9 cellular contexts compared by ENCODE assay signal in genomic region chr11:2420502-2421225, GRCh38. TPM values are rescaled to one million over a fixed set of nuclear protein-coding genes. Genes with fewer than 3 reads are reported as not detected.
DNase-seq lines count a peak whose midpoint lies in the region; ATAC-seq and TF ChIP-seq lines count a peak whose summit lies in the region.
"Had no signal": no experiment of that assay in that cellular context is flagged by ENCODE, and none has a peak within 500 bp of the region (broad histone marks: within the 10 kb centered on the region; RNA-seq: fewer than 3 reads in every experiment).

No MANE protein-coding gene starts in this region.

- H3K4me3 ChIP-seq in MM.1S (ENCODE audit: low read length) (no peak overlapping the region), SJSA1 (no peak overlapping the region), trophoblast cell (ENCODE audit: low read depth, low read length) (no peak overlapping the region), tibial nerve (no peak overlapping the region)
- H3K4me3 ChIP-seq: skin epidermis had no signal

- H4K8ac ChIP-seq in trophoblast cell (ENCODE audit: low read depth, low read length): no peak overlapping the region

- no peak overlapping the region for H4K91ac ChIP-seq in trophoblast cell (ENCODE audit: low read depth, low read length)

- H3K4me1 ChIP-seq in MM.1S (ENCODE audit: low read length) (no peaks in the 10 kb centered on the region), SJSA1 (replicated peaks) (0 out of 2 replicates have a peak, but pooled peaks cover 4% of the 10 kb centered on the region), trophoblast cell (ENCODE audit: control insufficient read depth in 1 of 2, insufficient read depth in 2 of 2, low read length in 2 of 2) (no peaks in the 10 kb centered on the region), tibial nerve (peaks cover 0 to 15% (median 4%) of the 10 kb centered on the region in 4 donors)

- TF ChIP-seq EP300 in tibial nerve (IDR thresholded peaks at IDR 0.05): no peak

- H3K4ac ChIP-seq in trophoblast cell (ENCODE audit: low read depth, low read length): no peak overlapping the region

- H3K27ac ChIP-seq in MM.1S (ENCODE audit: low read length) (no peak overlapping the region), SJSA1 (no peak overlapping the region), trophoblast cell (ENCODE audit: low read depth, low read length) (no peak overlapping the region), tibial nerve (peak overlapping the region in 1 of 4 donors; percentile 35)

- DNase-seq in A172 (ENCODE audit: low spot score) (peak; percentile 77), MM.1S (peak; percentile 67), SJSA1 (ENCODE audit: low read depth in 1 of 2, low spot score in 2 of 2) (peak; percentile 76), glomerular visceral epithelial cell (ENCODE audit: extremely low spot score) (peak; percentile 62), trophoblast cell (peak; percentile 56 to 78), tibial nerve (ENCODE audit: low spot score in 2 of 2) (peak; percentile 42 to 59)
- DNase-seq in activated naive CD4-positive, alpha-beta T cell (lab: John Stamatoyannopoulos, UW): peak; percentile 32 to 73 (median 50)

- H3K23ac ChIP-seq in trophoblast cell (ENCODE audit: low read length): no peak overlapping the region

- no peak overlapping the region for H3K9ac ChIP-seq in MM.1S (ENCODE audit: low read length)
- no peak overlapping the region for H3K9ac ChIP-seq in trophoblast cell (ENCODE audit: low read length)

- WGBS in trophoblast cell (ENCODE audit: extremely low coverage, insufficient coverage, insufficient read length): no CpG with 5 or more reads among the region's 44 CpGs
- WGBS in tibial nerve, 2 donors: 19 to 37% methylated on average over 19 to 37 of the region's 44 CpGs

- H3K79me1 ChIP-seq in trophoblast cell (ENCODE audit: low read length): no peaks in the 10 kb centered on the region

- H2BK120ac ChIP-seq in trophoblast cell (ENCODE audit: insufficient read depth, low read length, poor library complexity): no peak overlapping the region

- no peak overlapping the region for H2AK5ac ChIP-seq in trophoblast cell (ENCODE audit: low read length)

- H4K20me1 ChIP-seq in MM.1S (ENCODE audit: insufficient read depth, low read length): no peaks in the 10 kb centered on the region

- H3K4me2 ChIP-seq in MM.1S (ENCODE audit: low read depth, low read length): peak overlapping the region; percentile 30; the same call in 1 of the 2 replicates
- no peak overlapping the region for H3K4me2 ChIP-seq in trophoblast cell (ENCODE audit: low read length)

- TF ChIP-seq CTCF in MM.1S (IDR thresholded peaks at IDR 0.05; ENCODE audit: low read length) (peak; percentile 88), tibial nerve (IDR thresholded peaks at IDR 0.05) (peak; percentile 91 to 98 (median 94))

- no peaks in the 10 kb centered on the region for H3K9me2 ChIP-seq in MM.1S (replicated peaks; ENCODE audit: insufficient read depth, low read length)

- no peaks in the 10 kb centered on the region for H3K79me2 ChIP-seq in MM.1S (ENCODE audit: low read length)
- no peaks in the 10 kb centered on the region for H3K79me2 ChIP-seq in trophoblast cell (ENCODE audit: control insufficient read depth, insufficient read depth, low read length, poor library complexity)

- no peaks in the 10 kb centered on the region for H3F3A ChIP-seq in MM.1S (ENCODE audit: insufficient read depth, low read length)

- H3K9me3 ChIP-seq in MM.1S (replicated peaks; ENCODE audit: insufficient read depth, low read length) (no peaks in the 10 kb centered on the region), SJSA1 (replicated peaks) (no peaks in the 10 kb centered on the region; the same call in 1 of the 2 replicates), trophoblast cell (ENCODE audit: insufficient read depth, low read depth, low read length) (no peaks in the 10 kb centered on the region), tibial nerve (no peaks in the 10 kb centered on the region)

- H3K36me3 ChIP-seq in MM.1S (replicated peaks; ENCODE audit: insufficient read depth, low read length): no peaks in the 10 kb centered on the region
- H3K36me3 ChIP-seq in SJSA1: no peaks in the 10 kb centered on the region
- no peaks in the 10 kb centered on the region for H3K36me3 ChIP-seq in trophoblast cell (ENCODE audit: control insufficient read depth in 1 of 2, insufficient read depth in 2 of 2, low read length in 2 of 2)
- no peaks in the 10 kb centered on the region for H3K36me3 ChIP-seq in tibial nerve

- H2BK12ac ChIP-seq in trophoblast cell (ENCODE audit: low read length): no peak overlapping the region

- peak overlapping the region; percentile 26; the same call in 1 of the 2 replicates for H2AFZ ChIP-seq in MM.1S (ENCODE audit: low read length)
- H2AFZ ChIP-seq in trophoblast cell (ENCODE audit: insufficient read depth, low read length, poor library complexity): no peak overlapping the region

- no peak for TF ChIP-seq POLR2A in tibial nerve (IDR thresholded peaks at IDR 0.05)

- peak; percentile 77 for ATAC-seq in GM18907 (IDR thresholded peaks at IDR 0.05; ENCODE audit: unreplicated experiment)

- H3K18ac ChIP-seq in trophoblast cell (ENCODE audit: low read length): no peak overlapping the region

- H3K14ac ChIP-seq in trophoblast cell (ENCODE audit: low read length): no peak overlapping the region

- H3K27me3 ChIP-seq in MM.1S (replicated peaks; ENCODE audit: insufficient read depth, low read length) (peaks cover 85% of the 10 kb centered on the region), SJSA1 (replicated peaks) (peaks cover 60% of the 10 kb centered on the region), trophoblast cell (ENCODE audit: insufficient read depth, low read length) (no peaks in the 10 kb centered on the region), tibial nerve (peaks cover 0 to 4% of the 10 kb centered on the region in 2 donors)

- H4K12ac ChIP-seq in trophoblast cell (ENCODE audit: low read depth, low read length): no peak overlapping the region

- no peak overlapping the region for H2BK5ac ChIP-seq in trophoblast cell (ENCODE audit: low read depth, low read length, poor library complexity)

RNA-seq across cellular contexts. Expression of gene TSSC4, which starts 20.1 kb away (rescaled TPM):
- total RNA-seq in A172 (2014; rRNA removed; shearing (Covaris generic)): 69.7 and 99.8 TPM in 2 replicates
- 120 and 128 TPM in 2 replicates for total RNA-seq in SJSA1 (2014; rRNA removed; shearing (Covaris generic))
- 87.7 and 88.6 TPM in 2 replicates for polyA plus RNA-seq in trophoblast cell (2013)
- 10 to 100 TPM; 44.8 to 54.3 (median 49.1) TPM for total RNA-seq in tibial nerve

RNA-seq across cellular contexts. Expression of gene TRPM5, which starts 23.6 kb away (rescaled TPM):
- not detected in 2 replicates for total RNA-seq in A172 (2014; rRNA removed; shearing (Covaris generic))
- total RNA-seq in SJSA1 (2014; rRNA removed; shearing (Covaris generic)): not detected in 2 replicates
- polyA plus RNA-seq in trophoblast cell (2013): 0.03 and 0.04 TPM in 2 replicates
- total RNA-seq in tibial nerve: not detected

RNA-seq across cellular contexts. Expression of gene KCNQ1, which starts 24.1 kb away (rescaled TPM):
- total RNA-seq in A172 (2014; rRNA removed; shearing (Covaris generic)): 1.9 and 3.5 TPM in 2 replicates
- total RNA-seq in SJSA1 (2014; rRNA removed; shearing (Covaris generic)): not detected in 2 replicates
- 0.53 and 0.64 TPM in 2 replicates for polyA plus RNA-seq in trophoblast cell (2013)
- total RNA-seq in tibial nerve: 10 to 100 TPM in 1 of 4 donors, 1 to 10 TPM in 3; 3.5 to 11.4 (median 7.5) TPM

RNA-seq across cellular contexts. Expression of gene CD81, which starts 43.6 kb away (rescaled TPM):
- 288 and 342 TPM in 2 replicates for total RNA-seq in A172 (2014; rRNA removed; shearing (Covaris generic))
- 140 and 219 TPM in 2 replicates for total RNA-seq in SJSA1 (2014; rRNA removed; shearing (Covaris generic))
- polyA plus RNA-seq in trophoblast cell (2013): 242 and 246 TPM in 2 replicates
- 100 to 1,000 TPM; 650 to 822 (median 674) TPM for total RNA-seq in tibial nerve
